In the genomic region with DNA sequence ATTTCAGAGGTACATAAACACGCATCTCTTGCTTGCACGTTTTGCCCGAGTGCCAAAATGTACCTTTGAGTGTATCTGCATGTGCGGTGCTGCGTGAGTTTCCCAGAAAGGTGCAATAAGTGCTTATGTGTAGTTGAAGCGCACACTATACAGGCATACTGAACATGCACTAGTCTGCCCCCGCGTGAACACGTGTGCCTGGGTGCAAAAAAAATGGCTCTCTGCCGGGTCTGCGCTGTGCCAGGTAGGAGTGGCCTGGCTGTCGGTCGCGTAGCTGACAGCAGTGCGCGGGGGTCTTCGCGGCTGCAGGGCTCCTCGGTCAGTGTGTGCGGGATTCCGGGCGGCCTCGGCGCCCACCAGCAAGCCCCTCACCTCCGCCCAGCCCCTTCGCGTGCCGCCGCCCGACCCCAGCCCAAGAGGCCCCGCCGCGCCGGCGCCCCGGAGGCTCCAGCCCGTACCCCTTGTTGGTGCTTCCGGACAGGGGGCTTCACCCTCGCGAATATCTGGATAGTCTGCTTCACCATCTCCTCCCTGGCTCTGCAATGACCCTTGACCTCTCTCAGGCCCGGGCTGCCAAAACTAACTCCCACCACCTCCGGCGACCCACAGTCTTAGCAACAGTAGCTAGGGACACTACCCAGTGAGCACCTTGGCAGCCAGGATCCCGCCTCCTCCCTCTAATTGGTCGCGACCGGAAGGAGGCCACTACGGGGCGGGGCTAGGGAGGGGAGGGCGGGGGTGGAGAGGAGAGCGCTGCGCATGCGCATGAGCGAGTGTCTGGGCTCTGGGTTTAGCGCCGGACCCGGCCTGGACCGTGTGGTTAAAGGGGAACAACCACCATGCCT, we compare ENCODE assay signal across 1 cellular context.
A peak's percentile ranks its signal among the peaks of the same experiment; 100 is the strongest.
TF ChIP-seq lines count a peak whose summit lies in the region.

A gene with protein sequence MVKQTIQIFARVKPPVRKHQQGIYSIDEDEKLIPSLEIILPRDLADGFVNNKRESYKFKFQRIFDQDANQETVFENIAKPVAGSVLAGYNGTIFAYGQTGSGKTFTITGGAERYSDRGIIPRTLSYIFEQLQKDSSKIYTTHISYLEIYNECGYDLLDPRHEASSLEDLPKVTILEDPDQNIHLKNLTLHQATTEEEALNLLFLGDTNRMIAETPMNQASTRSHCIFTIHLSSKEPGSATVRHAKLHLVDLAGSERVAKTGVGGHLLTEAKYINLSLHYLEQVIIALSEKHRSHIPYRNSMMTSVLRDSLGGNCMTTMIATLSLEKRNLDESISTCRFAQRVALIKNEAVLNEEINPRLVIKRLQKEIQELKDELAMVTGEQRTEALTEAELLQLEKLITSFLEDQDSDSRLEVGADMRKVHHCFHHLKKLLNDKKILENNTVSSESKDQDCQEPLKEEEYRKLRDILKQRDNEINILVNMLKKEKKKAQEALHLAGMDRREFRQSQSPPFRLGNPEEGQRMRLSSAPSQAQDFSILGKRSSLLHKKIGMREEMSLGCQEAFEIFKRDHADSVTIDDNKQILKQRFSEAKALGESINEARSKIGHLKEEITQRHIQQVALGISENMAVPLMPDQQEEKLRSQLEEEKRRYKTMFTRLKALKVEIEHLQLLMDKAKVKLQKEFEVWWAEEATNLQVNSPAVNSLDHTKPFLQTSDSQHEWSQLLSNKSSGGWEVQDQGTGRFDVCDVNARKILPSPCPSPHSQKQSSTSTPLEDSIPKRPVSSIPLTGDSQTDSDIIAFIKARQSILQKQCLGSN (minus strand): TSS at position 622 of the 845 bp plus-strand sequence. CDS start 98 bp downstream, at position 524.

TF ChIP-seq in GM12878, 131 proteins besides CTCF, POLR2A, EP300 and RAD21 (continued from another document and continues in another):
- TF ChIP-seq KLF5 (IDR thresholded peaks at IDR 0.05; ENCODE audit: partially characterized antibody) (no peak), RELA (IDR thresholded peaks at IDR 0.05; ENCODE audit: borderline replicate concordance, partially characterized antibody) (no peak), IKZF1 (conservative IDR thresholded peaks at IDR 0.05) (0 out of 2 replicates have a peak, but pooled peaks have one; percentile 37), WRNIP1 (IDR thresholded peaks at IDR 0.05; ENCODE audit: borderline replicate concordance, low read depth, low read length) (no peak), EGR1 (IDR thresholded peaks at IDR 0.05; ENCODE audit: borderline replicate concordance in 1 of 2, low read depth in 2 of 2, low read length in 2 of 2) (peak in 1 of 2 experiments; percentile 82; a peak in 2 of 3 replicates), CREB1 (IDR thresholded peaks at IDR 0.05; ENCODE audit: low read depth) (no peak), CREM (IDR thresholded peaks at IDR 0.05; ENCODE audit: low read depth) (no peak), SUZ12 (IDR thresholded peaks at IDR 0.05; ENCODE audit: unreplicated experiment) (no peak), ZNF207 (IDR thresholded peaks at IDR 0.05; ENCODE audit: borderline replicate concordance) (no peak), BCL11A (IDR thresholded peaks at IDR 0.05; ENCODE audit: low read depth, low read length) (no peak), SREBF2 (IDR thresholded peaks at IDR 0.05; ENCODE audit: low read length) (no peak), EZH2 (IDR thresholded peaks at IDR 0.05; ENCODE audit: borderline replicate concordance, control insufficient read depth, low read depth, low read length) (no peak), SRF (IDR thresholded peaks at IDR 0.05; ENCODE audit: low read depth in 2 of 2, low read length in 2 of 2) (peak in 1 of 2 experiments; percentile 58; a peak in 1 of 4 replicates), ZNF24 (IDR thresholded peaks at IDR 0.05) (no peak), NRF1 (conservative IDR thresholded peaks at IDR 0.05; ENCODE audit: low read depth, low read length) (peak; percentile 70), GATAD2B (conservative IDR thresholded peaks at IDR 0.05; ENCODE audit: low read depth) (peak; percentile 87), PAX5 (IDR thresholded peaks at IDR 0.05; ENCODE audit: borderline replicate concordance, low read depth, low read length) (no peak), SMARCA5 (IDR thresholded peaks at IDR 0.05) (peak; percentile 37; the same call in 1 of the 2 replicates), NFYA (IDR thresholded peaks at IDR 0.05; ENCODE audit: borderline replicate concordance, low read depth, low read length) (no peak), RUNX3 (IDR thresholded peaks at IDR 0.05; ENCODE audit: low read length) (0 out of 2 replicates have a peak, but pooled peaks have one; percentile 6), RAD51 (IDR thresholded peaks at IDR 0.05) (0 out of 2 replicates have a peak, but pooled peaks have one; percentile 13)
- TF ChIP-seq, protein P1, sequence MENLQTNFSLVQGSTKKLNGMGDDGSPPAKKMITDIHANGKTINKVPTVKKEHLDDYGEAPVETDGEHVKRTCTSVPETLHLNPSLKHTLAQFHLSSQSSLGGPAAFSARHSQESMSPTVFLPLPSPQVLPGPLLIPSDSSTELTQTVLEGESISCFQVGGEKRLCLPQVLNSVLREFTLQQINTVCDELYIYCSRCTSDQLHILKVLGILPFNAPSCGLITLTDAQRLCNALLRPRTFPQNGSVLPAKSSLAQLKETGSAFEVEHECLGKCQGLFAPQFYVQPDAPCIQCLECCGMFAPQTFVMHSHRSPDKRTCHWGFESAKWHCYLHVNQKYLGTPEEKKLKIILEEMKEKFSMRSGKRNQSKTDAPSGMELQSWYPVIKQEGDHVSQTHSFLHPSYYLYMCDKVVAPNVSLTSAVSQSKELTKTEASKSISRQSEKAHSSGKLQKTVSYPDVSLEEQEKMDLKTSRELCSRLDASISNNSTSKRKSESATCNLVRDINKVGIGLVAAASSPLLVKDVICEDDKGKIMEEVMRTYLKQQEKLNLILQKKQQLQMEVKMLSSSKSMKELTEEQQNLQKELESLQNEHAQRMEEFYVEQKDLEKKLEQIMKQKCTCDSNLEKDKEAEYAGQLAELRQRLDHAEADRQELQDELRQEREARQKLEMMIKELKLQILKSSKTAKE (IDR thresholded peaks at IDR 0.05; ENCODE audit: low read depth, poor library complexity, severe bottlenecking): no peak
- TF ChIP-seq, protein P2, sequence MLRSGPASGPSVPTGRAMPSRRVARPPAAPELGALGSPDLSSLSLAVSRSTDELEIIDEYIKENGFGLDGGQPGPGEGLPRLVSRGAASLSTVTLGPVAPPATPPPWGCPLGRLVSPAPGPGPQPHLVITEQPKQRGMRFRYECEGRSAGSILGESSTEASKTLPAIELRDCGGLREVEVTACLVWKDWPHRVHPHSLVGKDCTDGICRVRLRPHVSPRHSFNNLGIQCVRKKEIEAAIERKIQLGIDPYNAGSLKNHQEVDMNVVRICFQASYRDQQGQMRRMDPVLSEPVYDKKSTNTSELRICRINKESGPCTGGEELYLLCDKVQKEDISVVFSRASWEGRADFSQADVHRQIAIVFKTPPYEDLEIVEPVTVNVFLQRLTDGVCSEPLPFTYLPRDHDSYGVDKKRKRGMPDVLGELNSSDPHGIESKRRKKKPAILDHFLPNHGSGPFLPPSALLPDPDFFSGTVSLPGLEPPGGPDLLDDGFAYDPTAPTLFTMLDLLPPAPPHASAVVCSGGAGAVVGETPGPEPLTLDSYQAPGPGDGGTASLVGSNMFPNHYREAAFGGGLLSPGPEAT (IDR thresholded peaks at IDR 0.05; ENCODE audit: low read depth): no peak
- TF ChIP-seq, protein P3, sequence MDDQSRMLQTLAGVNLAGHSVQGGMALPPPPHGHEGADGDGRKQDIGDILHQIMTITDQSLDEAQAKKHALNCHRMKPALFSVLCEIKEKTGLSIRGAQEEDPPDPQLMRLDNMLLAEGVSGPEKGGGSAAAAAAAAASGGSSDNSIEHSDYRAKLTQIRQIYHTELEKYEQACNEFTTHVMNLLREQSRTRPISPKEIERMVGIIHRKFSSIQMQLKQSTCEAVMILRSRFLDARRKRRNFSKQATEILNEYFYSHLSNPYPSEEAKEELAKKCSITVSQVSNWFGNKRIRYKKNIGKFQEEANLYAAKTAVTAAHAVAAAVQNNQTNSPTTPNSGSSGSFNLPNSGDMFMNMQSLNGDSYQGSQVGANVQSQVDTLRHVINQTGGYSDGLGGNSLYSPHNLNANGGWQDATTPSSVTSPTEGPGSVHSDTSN (IDR thresholded peaks at IDR 0.05; ENCODE audit: insufficient replicate concordance, low read depth, low read length): no peak
- TF ChIP-seq, protein P4, sequence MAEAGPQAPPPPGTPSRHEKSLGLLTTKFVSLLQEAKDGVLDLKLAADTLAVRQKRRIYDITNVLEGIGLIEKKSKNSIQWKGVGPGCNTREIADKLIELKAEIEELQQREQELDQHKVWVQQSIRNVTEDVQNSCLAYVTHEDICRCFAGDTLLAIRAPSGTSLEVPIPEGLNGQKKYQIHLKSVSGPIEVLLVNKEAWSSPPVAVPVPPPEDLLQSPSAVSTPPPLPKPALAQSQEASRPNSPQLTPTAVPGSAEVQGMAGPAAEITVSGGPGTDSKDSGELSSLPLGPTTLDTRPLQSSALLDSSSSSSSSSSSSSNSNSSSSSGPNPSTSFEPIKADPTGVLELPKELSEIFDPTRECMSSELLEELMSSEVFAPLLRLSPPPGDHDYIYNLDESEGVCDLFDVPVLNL (IDR thresholded peaks at IDR 0.05; ENCODE audit: low read depth, low read length): no peak
- TF ChIP-seq, protein P5, sequence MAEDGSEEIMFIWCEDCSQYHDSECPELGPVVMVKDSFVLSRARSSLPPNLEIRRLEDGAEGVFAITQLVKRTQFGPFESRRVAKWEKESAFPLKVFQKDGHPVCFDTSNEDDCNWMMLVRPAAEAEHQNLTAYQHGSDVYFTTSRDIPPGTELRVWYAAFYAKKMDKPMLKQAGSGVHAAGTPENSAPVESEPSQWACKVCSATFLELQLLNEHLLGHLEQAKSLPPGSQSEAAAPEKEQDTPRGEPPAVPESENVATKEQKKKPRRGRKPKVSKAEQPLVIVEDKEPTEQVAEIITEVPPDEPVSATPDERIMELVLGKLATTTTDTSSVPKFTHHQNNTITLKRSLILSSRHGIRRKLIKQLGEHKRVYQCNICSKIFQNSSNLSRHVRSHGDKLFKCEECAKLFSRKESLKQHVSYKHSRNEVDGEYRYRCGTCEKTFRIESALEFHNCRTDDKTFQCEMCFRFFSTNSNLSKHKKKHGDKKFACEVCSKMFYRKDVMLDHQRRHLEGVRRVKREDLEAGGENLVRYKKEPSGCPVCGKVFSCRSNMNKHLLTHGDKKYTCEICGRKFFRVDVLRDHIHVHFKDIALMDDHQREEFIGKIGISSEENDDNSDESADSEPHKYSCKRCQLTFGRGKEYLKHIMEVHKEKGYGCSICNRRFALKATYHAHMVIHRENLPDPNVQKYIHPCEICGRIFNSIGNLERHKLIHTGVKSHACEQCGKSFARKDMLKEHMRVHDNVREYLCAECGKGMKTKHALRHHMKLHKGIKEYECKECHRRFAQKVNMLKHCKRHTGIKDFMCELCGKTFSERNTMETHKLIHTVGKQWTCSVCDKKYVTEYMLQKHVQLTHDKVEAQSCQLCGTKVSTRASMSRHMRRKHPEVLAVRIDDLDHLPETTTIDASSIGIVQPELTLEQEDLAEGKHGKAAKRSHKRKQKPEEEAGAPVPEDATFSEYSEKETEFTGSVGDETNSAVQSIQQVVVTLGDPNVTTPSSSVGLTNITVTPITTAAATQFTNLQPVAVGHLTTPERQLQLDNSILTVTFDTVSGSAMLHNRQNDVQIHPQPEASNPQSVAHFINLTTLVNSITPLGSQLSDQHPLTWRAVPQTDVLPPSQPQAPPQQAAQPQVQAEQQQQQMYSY (CRISPR knock-in tag; IDR thresholded peaks at IDR 0.05): no peak
- TF ChIP-seq, protein P6, sequence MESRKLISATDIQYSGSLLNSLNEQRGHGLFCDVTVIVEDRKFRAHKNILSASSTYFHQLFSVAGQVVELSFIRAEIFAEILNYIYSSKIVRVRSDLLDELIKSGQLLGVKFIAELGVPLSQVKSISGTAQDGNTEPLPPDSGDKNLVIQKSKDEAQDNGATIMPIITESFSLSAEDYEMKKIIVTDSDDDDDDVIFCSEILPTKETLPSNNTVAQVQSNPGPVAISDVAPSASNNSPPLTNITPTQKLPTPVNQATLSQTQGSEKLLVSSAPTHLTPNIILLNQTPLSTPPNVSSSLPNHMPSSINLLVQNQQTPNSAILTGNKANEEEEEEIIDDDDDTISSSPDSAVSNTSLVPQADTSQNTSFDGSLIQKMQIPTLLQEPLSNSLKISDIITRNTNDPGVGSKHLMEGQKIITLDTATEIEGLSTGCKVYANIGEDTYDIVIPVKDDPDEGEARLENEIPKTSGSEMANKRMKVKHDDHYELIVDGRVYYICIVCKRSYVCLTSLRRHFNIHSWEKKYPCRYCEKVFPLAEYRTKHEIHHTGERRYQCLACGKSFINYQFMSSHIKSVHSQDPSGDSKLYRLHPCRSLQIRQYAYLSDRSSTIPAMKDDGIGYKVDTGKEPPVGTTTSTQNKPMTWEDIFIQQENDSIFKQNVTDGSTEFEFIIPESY (IDR thresholded peaks at IDR 0.05): no peak
- TF ChIP-seq, protein P7, sequence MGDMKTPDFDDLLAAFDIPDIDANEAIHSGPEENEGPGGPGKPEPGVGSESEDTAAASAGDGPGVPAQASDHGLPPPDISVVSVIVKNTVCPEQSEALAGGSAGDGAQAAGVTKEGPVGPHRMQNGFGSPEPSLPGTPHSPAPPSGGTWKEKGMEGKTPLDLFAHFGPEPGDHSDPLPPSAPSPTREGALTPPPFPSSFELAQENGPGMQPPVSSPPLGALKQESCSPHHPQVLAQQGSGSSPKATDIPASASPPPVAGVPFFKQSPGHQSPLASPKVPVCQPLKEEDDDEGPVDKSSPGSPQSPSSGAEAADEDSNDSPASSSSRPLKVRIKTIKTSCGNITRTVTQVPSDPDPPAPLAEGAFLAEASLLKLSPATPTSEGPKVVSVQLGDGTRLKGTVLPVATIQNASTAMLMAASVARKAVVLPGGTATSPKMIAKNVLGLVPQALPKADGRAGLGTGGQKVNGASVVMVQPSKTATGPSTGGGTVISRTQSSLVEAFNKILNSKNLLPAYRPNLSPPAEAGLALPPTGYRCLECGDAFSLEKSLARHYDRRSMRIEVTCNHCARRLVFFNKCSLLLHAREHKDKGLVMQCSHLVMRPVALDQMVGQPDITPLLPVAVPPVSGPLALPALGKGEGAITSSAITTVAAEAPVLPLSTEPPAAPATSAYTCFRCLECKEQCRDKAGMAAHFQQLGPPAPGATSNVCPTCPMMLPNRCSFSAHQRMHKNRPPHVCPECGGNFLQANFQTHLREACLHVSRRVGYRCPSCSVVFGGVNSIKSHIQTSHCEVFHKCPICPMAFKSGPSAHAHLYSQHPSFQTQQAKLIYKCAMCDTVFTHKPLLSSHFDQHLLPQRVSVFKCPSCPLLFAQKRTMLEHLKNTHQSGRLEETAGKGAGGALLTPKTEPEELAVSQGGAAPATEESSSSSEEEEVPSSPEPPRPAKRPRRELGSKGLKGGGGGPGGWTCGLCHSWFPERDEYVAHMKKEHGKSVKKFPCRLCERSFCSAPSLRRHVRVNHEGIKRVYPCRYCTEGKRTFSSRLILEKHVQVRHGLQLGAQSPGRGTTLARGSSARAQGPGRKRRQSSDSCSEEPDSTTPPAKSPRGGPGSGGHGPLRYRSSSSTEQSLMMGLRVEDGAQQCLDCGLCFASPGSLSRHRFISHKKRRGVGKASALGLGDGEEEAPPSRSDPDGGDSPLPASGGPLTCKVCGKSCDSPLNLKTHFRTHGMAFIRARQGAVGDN (IDR thresholded peaks at IDR 0.05): 0 out of 2 replicates have a peak, but pooled peaks have one; percentile 45
- TF ChIP-seq, protein P8, sequence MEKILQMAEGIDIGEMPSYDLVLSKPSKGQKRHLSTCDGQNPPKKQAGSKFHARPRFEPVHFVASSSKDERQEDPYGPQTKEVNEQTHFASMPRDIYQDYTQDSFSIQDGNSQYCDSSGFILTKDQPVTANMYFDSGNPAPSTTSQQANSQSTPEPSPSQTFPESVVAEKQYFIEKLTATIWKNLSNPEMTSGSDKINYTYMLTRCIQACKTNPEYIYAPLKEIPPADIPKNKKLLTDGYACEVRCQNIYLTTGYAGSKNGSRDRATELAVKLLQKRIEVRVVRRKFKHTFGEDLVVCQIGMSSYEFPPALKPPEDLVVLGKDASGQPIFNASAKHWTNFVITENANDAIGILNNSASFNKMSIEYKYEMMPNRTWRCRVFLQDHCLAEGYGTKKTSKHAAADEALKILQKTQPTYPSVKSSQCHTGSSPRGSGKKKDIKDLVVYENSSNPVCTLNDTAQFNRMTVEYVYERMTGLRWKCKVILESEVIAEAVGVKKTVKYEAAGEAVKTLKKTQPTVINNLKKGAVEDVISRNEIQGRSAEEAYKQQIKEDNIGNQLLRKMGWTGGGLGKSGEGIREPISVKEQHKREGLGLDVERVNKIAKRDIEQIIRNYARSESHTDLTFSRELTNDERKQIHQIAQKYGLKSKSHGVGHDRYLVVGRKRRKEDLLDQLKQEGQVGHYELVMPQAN (conservative IDR thresholded peaks at IDR 0.05): peak; percentile 87
